In the genomic region with DNA sequence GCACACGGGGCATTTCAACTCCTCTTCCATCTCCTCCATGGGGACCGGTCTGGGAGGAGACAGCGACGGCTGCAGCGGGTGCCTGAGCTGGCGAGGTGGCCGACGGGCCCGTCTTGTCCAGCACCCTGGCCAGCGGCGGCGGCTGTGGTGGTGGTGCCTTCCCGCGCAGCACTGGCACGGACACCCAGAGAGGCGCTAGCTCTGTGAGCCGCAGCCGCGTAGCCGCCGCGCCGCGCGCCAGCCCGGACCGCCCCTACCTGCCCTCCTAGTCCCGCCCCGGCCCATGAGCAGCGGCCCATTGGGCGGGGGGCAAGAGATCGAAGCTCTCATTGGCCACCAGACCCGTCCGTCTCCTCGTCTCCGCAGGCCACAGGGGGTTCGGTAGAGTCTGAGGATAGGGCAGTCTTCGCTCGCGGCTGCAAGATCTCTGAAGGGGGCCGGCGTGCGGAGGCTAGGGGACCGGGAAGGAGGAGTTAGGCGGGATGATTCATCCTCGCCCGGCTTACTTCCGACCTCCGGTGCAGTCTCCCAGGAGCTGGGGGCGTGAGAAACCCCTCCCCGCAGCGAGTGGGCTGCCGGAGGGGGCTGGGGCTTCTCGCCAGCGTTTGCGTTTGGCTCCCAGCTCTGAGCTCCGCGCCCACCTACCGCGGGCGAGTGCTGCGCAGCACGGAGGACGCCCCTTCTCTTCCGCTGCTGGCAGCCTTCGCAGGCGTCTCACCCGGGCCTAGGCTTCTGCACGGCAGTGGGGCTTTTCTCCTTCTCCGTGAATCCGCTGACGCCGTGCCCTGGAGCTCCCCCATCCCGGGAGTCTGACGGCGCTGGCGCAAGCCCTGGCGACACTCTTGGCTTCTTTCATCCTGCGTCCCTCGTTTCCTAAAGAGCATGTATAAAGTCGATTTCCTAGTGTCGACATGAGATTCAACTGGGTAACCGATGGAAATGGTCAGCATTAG, we compare ENCODE assay signal across 8 cellular contexts. TPM values are rescaled to one million over a fixed set of nuclear protein-coding genes. Genes with fewer than 3 reads are reported as not detected.
DNase-seq lines count a peak whose midpoint lies in the region; ATAC-seq and TF ChIP-seq lines count a peak whose summit lies in the region.

A gene (minus strand): TSS at position 205 of the 953 bp plus-strand sequence. CDS start 166 bp downstream, at position 39.

- DNase-seq in DMS153 (lab: John Stamatoyannopoulos, UW), result peak; percentile 97
- DNase-seq in KG1 (lab: John Stamatoyannopoulos, UW), result peak; percentile 61
- peak; percentile 38 for DNase-seq in Panc1 (ENCODE audit: low read depth, low spot score)
- peak; percentile 92 to 95 for DNase-seq in activated T-cell treated with anti-CD3 and anti-CD28 coated beads, Interleukin-2, amount 50 U/mL, for 72 hours
- peak; percentile 61 for DNase-seq in esophagus squamous epithelium (lab: John Stamatoyannopoulos, UW)
- peak; percentile 94 for DNase-seq in stimulated activated CD8-positive, alpha-beta memory T cell treated with anti-CD3 and anti-CD28 coated beads, Interleukin-4, amount 100 ng/mL, for 48 hours

- H3K36me3 ChIP-seq in Panc1 (ENCODE audit: control insufficient read depth, insufficient read depth, low read length), result no peaks in the 10 kb centered on the region
- H3K36me3 ChIP-seq in esophagus squamous epithelium, result no peaks in the 10 kb centered on the region
- no peaks in the 10 kb centered on the region for H3K36me3 ChIP-seq in muscle layer of colon (ENCODE audit: insufficient read depth, low read length)

- H3K9me3 ChIP-seq in Panc1 (ENCODE audit: control insufficient read depth, insufficient read depth, low read depth, low read length) (no peaks in the 10 kb centered on the region), esophagus squamous epithelium (no peaks in the 10 kb centered on the region), muscle layer of colon (ENCODE audit: low read length) (no peaks in the 10 kb centered on the region)

- H3K4me3 ChIP-seq in Panc1 (ENCODE audit: low read depth in 2 of 2, low read length in 2 of 2), result peak within 1 kb of the TSS; percentile 58 to 64
- H3K4me3 ChIP-seq in esophagus squamous epithelium, result peak within 1 kb of the TSS; percentile 43 to 85 (median 60)
- H3K4me3 ChIP-seq in muscle layer of colon (ENCODE audit: low read depth in 1 of 2, low read length in 2 of 2), result peak within 1 kb of the TSS; percentile 68 to 69

- intact Hi-C loops in Panc1 (cut with micrococcal nuclease; ENCODE audit: unreplicated experiment) (loop anchor here (10.0 kb wide), 1 partner anchor 140 kb away; no protein-coding TSS in a partner anchor), esophagus squamous epithelium (cut with DNase I) (no loop called here)

- no peaks in the 10 kb centered on the region for H3K36me3 Mint-ChIP-seq in activated T-cell treated with anti-CD3 and anti-CD28 coated beads, Interleukin-2, amount 50 U/mL, for 72 hours (ENCODE audit: insufficient read depth in 2 of 2)

- H3K27ac Mint-ChIP-seq in activated T-cell treated with anti-CD3 and anti-CD28 coated beads, Interleukin-2, amount 50 U/mL, for 72 hours, result peak within 1 kb of the TSS; percentile 61

- in situ Hi-C loops in Panc1 (cut with HindIII; ENCODE audit: low pct_unique_long_range_greater_than_20kb, low sequenced_read_pairs), result no loop called here

- BruUV-seq in Panc1 (replicated peaks; lab: Mats Ljungman, UMichigan), result no TSS peak

- H3K9ac ChIP-seq in muscle layer of colon (ENCODE audit: low read length), result peak within 1 kb of the TSS; percentile 41

- H3K27me3 ChIP-seq in Panc1 (ENCODE audit: control insufficient read depth, insufficient read depth, low read length) (peaks cover 6% of the 10 kb centered on the region; the same call in 1 of the 2 replicates), esophagus squamous epithelium (peaks cover 7 to 57% (median 16%) of the 10 kb centered on the region in 4 donors), muscle layer of colon (ENCODE audit: control insufficient read depth in 1 of 2, insufficient read depth in 2 of 2, low read length in 2 of 2) (peaks cover 0 to 23% of the 10 kb centered on the region in 2 donors)

- H3K4me1 ChIP-seq in Panc1 (ENCODE audit: control insufficient read depth, insufficient read depth, low read length) (no peaks in the 10 kb centered on the region; the same call in 1 of the 2 replicates), esophagus squamous epithelium (peaks cover 14 to 35% (median 23%) of the 10 kb centered on the region in 3 donors), muscle layer of colon (ENCODE audit: insufficient read depth, low read length) (peaks cover 12% of the 10 kb centered on the region)

- CTCF ChIA-PET in Panc1 (lab: Charles Lee), result interaction anchor here (0.6 to 0.7 kb wide), 2 partner anchors 144 to 160 kb away, joined by 3 read pairs; no protein-coding TSS in a partner anchor

- H3K9me3 Mint-ChIP-seq in activated T-cell treated with anti-CD3 and anti-CD28 coated beads, Interleukin-2, amount 50 U/mL, for 72 hours, result no peaks in the 10 kb centered on the region

- no peak for TF ChIP-seq CTCF in Panc1 (IDR thresholded peaks at IDR 0.05)
- TF ChIP-seq CTCF in esophagus squamous epithelium (IDR thresholded peaks at IDR 0.05), result no peak

- WGBS in esophagus squamous epithelium, 2 donors, result 1 to 5% methylated on average over 4 to 19 of the region's 83 CpGs

- ATAC-seq in GM21786 (IDR thresholded peaks at IDR 0.05; ENCODE audit: unreplicated experiment), result peak; percentile 97
- peak; percentile 99 for ATAC-seq in Panc1
- peak; percentile 92 to 93 for ATAC-seq in activated T-cell treated with anti-CD3 and anti-CD28 coated beads, Interleukin-2, amount 50 U/mL, for 72 hours (replicated peaks in 1 of 2)

- peak within 1 kb of the TSS; percentile 88 to 94 for H3K4me3 Mint-ChIP-seq in activated T-cell treated with anti-CD3 and anti-CD28 coated beads, Interleukin-2, amount 50 U/mL, for 72 hours

- TF ChIP-seq POLR2A in esophagus squamous epithelium (IDR thresholded peaks at IDR 0.05), result peak in 2 of 4 donors; percentile 17 to 38

- H3K4me1 Mint-ChIP-seq in activated T-cell treated with anti-CD3 and anti-CD28 coated beads, Interleukin-2, amount 50 U/mL, for 72 hours (ENCODE audit: low read depth), result peaks cover 29% of the 10 kb centered on the region

- H3K27me3 Mint-ChIP-seq in activated T-cell treated with anti-CD3 and anti-CD28 coated beads, Interleukin-2, amount 50 U/mL, for 72 hours (ENCODE audit: low read depth), result peaks cover 10% of the 10 kb centered on the region

- POLR2A ChIA-PET in Panc1 (lab: Charles Lee), result interaction anchor here (0.6 kb wide), 1 partner anchor 10 kb away, joined by 5 read pairs; no protein-coding TSS in a partner anchor

- H3K27ac ChIP-seq in Panc1 (ENCODE audit: low read length), result no peak within 1 kb of the TSS
- H3K27ac ChIP-seq in esophagus squamous epithelium, result peak within 1 kb of the TSS; percentile 33 to 80 (median 58)
- H3K27ac ChIP-seq in muscle layer of colon (ENCODE audit: low read depth, low read length), result peak within 1 kb of the TSS; percentile 76

RNA-seq across cellular contexts. Expression of the gene that starts here (rescaled TPM):
- total RNA-seq in Panc1 (2021; ENCODE audit: unreplicated experiment), result 0.44 TPM
- 0.80 TPM for polyA plus RNA-seq in Panc1 (2012; ENCODE audit: insufficient read length)
- total RNA-seq in activated T-cell treated with anti-CD3 and anti-CD28 coated beads, Interleukin-2, amount 50 U/mL, for 72 hours, result 1 to 10 TPM; 1.4 to 2.4 TPM
- 1 to 10 TPM in 1 of 4 donors, under 1 TPM in 2, not detected in 1; 0.09 to 3.1 (median 0.21) TPM for total RNA-seq in esophagus squamous epithelium

Comparison
In these comparisons a context has a peak if more than half of its experiments do, and no peak if none do; other contexts are left out.
1. Peak in DNase-seq, ATAC-seq and H3K4me3 ChIP-seq in Panc1; RNA of the gene not detected or under 1 TPM.
2. DNase-seq: peak in every context shown above with its lines; median percentile 97 in DMS153; 94 in stimulated activated CD8-positive, alpha-beta memory T cell treated with anti-CD3 and anti-CD28 coated beads, Interleukin-4, amount 100 ng/mL, for 48 hours; 94 in activated T-cell treated with anti-CD3 and anti-CD28 coated beads, Interleukin-2, amount 50 U/mL, for 72 hours; 61 in KG1; 61 in esophagus squamous epithelium; 38 in Panc1.